9 cellular contexts compared by ENCODE assay signal in genomic region chr5:41843456-41844112, GRCh38. TPM values are rescaled to one million over a fixed set of nuclear protein-coding genes. Genes with fewer than 3 reads are reported as not detected.
DNase-seq lines count a peak whose midpoint lies in the region; ATAC-seq and TF ChIP-seq lines count a peak whose summit lies in the region.
"Had no signal": no experiment of that assay in that cellular context is flagged by ENCODE, and none has a peak within 500 bp of the region (broad histone marks: within the 10 kb centered on the region; RNA-seq: fewer than 3 reads in every experiment).

No MANE protein-coding gene starts in this region.

- H4K20me1 ChIP-seq in MM.1S (ENCODE audit: insufficient read depth, low read length), result no peaks in the 10 kb centered on the region

- H3K4me2 ChIP-seq in MM.1S (ENCODE audit: low read depth, low read length), result peak overlapping the region; percentile 21; the same call in 1 of the 2 replicates

- no peaks in the 10 kb centered on the region for H3K9me2 ChIP-seq in MM.1S (replicated peaks; ENCODE audit: insufficient read depth, low read length)

- no peaks in the 10 kb centered on the region for H3K4me1 Mint-ChIP-seq in endothelial cell (ENCODE audit: unreplicated experiment)

- H3F3A ChIP-seq in MM.1S (ENCODE audit: insufficient read depth, low read length), result peaks cover 6% of the 10 kb centered on the region; the same call in 1 of the 2 replicates

- no peaks in the 10 kb centered on the region for H3K27me3 ChIP-seq in MM.1S (replicated peaks; ENCODE audit: insufficient read depth, low read length)

- peak overlapping the region; percentile 21; the same call in 1 of the 2 replicates for H3K27ac ChIP-seq in MM.1S (ENCODE audit: low read length)
- H3K27ac ChIP-seq: epithelial cell of prostate had no signal

- H3K36me3 Mint-ChIP-seq in endothelial cell (ENCODE audit: low read depth, unreplicated experiment), result no peaks in the 10 kb centered on the region

- no peaks in the 10 kb centered on the region for H3K36me3 ChIP-seq in MM.1S (replicated peaks; ENCODE audit: insufficient read depth, low read length)

- no peak overlapping the region for H3K9ac ChIP-seq in MM.1S (ENCODE audit: low read length)

- TF ChIP-seq CTCF in HFF-Myc (IDR thresholded peaks at IDR 0.05; ENCODE audit: low read depth, low read length, missing control alignments) (peak; percentile 71), MM.1S (IDR thresholded peaks at IDR 0.05; ENCODE audit: low read length) (peak; percentile 85), endothelial cell (IDR thresholded peaks at IDR 0.05; ENCODE audit: unreplicated experiment) (peak; percentile 89)

- H3K27me3 Mint-ChIP-seq in endothelial cell (ENCODE audit: unreplicated experiment), result peaks cover 2% of the 10 kb centered on the region

- H3K79me2 ChIP-seq in MM.1S (ENCODE audit: low read length), result no peaks in the 10 kb centered on the region

- H3K27ac Mint-ChIP-seq in endothelial cell (ENCODE audit: unreplicated experiment), result no peak overlapping the region

- H2AFZ ChIP-seq in MM.1S (ENCODE audit: low read length), result no peak overlapping the region

- H3K4me3 Mint-ChIP-seq in endothelial cell (ENCODE audit: unreplicated experiment), result no peak overlapping the region

- peak; percentile 84 for ATAC-seq in Right ventricle myocardium superior (ENCODE audit: poor library complexity)

- H3K9me3 ChIP-seq in MM.1S (replicated peaks; ENCODE audit: insufficient read depth, low read length), result no peaks in the 10 kb centered on the region

- H3K4me3 ChIP-seq in HFF-Myc (replicated peaks; ENCODE audit: low read depth, low read length) (no peak overlapping the region), MM.1S (ENCODE audit: low read length) (no peak overlapping the region)

- H3K9me3 Mint-ChIP-seq in endothelial cell (ENCODE audit: unreplicated experiment), result no peaks in the 10 kb centered on the region

- DNase-seq in Right ventricle myocardium superior (no peak), cardiac septum (ENCODE audit: low spot score) (no peak), HFF-Myc (ENCODE audit: extremely low read depth, low read depth) (peak; percentile 38), MM.1S (peak; percentile 48), RPMI8226 (peak; percentile 72), endothelial cell (ENCODE audit: low spot score) (peak; percentile 41), mucosa of gallbladder (ENCODE audit: low spot score) (peak; percentile 21)
- DNase-seq in activated CD8-positive, alpha-beta memory T cell treated with anti-CD3 and anti-CD28 coated beads for 24 hours, result no peak

- peaks cover 14% of the 10 kb centered on the region for H3K4me1 ChIP-seq in MM.1S (ENCODE audit: low read length)

- intact Hi-C loops in Right ventricle myocardium superior (cut with DNase I), result loop anchor here (10.0 kb wide), 1 partner anchor 939 kb away; the partner anchor contains the start of gene C7
- intact Hi-C loops in cardiac septum (cut with DNase I), result loop anchor here (5.0 to 10.0 kb wide), 2 partner anchors 119 to 936 kb away; partner anchors contain the start of gene C7

RNA-seq across cellular contexts. Expression of gene OXCT1, which starts 26.6 kb away (rescaled TPM):
- total RNA-seq in Right ventricle myocardium superior (116 TPM), cardiac septum (269 TPM), endothelial cell (ENCODE audit: unreplicated experiment) (6.5 TPM), mucosa of gallbladder (28.7 TPM)

Comparison
In these comparisons a context has a peak if more than half of its experiments do, and no peak if none do; other contexts are left out.
1. DNase-seq: peak in HFF-Myc (single experiment), MM.1S (single experiment), RPMI8226 (single experiment), endothelial cell (single experiment) and mucosa of gallbladder (single experiment); none in Right ventricle myocardium superior (single experiment), cardiac septum (single experiment) and activated CD8-positive, alpha-beta memory T cell treated with anti-CD3 and anti-CD28 coated beads for 24 hours (single experiment).
2. Peak in every context shown above with its lines, with median percentiles within 50 percentile points of each other: CTCF ChIP-seq.